9 cellular contexts compared by ENCODE assay signal in genomic region chr1:61782771-61783170, GRCh38. TPM values are rescaled to one million over a fixed set of nuclear protein-coding genes. Genes with fewer than 3 reads are reported as not detected.
A peak's percentile ranks its signal among the peaks of the same experiment; 100 is the strongest.
DNase-seq lines count a peak whose midpoint lies in the region; ATAC-seq lines count a peak whose summit lies in the region.
"Had no signal": no experiment of that assay in that cellular context is flagged by ENCODE, and none has a peak within 500 bp of the region (broad histone marks: within the 10 kb centered on the region; RNA-seq: fewer than 3 reads in every experiment).

No MANE protein-coding gene starts in this region.

- ATAC-seq in GM21360 (IDR thresholded peaks at IDR 0.05; ENCODE audit: unreplicated experiment), result peak; percentile 61
- peak; percentile 65 for ATAC-seq in HG03571 (IDR thresholded peaks at IDR 0.05; ENCODE audit: unreplicated experiment)
- no peak for ATAC-seq in GM21515 (IDR thresholded peaks at IDR 0.05; ENCODE audit: unreplicated experiment)
- ATAC-seq in left ventricle myocardium superior, result no peak

- H3K36me3 Mint-ChIP-seq in activated naive CD4-positive, alpha-beta T cell treated with anti-CD3 and anti-CD28 coated beads, Interleukin-2, amount 10 ng/mL, durations not matched to agents 7 days and 5 days, result peaks cover 5% of the 10 kb centered on the region

- H3K4me3 Mint-ChIP-seq in activated naive CD4-positive, alpha-beta T cell treated with anti-CD3 and anti-CD28 coated beads, Interleukin-2, amount 10 ng/mL, durations not matched to agents 7 days and 5 days, result peak overlapping the region; percentile 19
- H3K4me3 Mint-ChIP-seq: naive B cell had no signal

- H3K27ac Mint-ChIP-seq in activated naive CD4-positive, alpha-beta T cell treated with anti-CD3 and anti-CD28 coated beads, Interleukin-2, amount 10 ng/mL, durations not matched to agents 7 days and 5 days, result peak overlapping the region; percentile 75
- H3K27ac Mint-ChIP-seq: naive B cell had no signal

- H3K27me3 Mint-ChIP-seq in activated naive CD4-positive, alpha-beta T cell treated with anti-CD3 and anti-CD28 coated beads, Interleukin-2, amount 10 ng/mL, durations not matched to agents 7 days and 5 days, result no peaks in the 10 kb centered on the region
- H3K27me3 Mint-ChIP-seq: naive B cell had no signal

- DNase-seq in activated naive CD4-positive, alpha-beta T cell treated with anti-CD3 and anti-CD28 coated beads, Interleukin-2, amount 10 ng/mL, durations not matched to agents 7 days and 5 days, result peak; percentile 80
- DNase-seq in stimulated activated CD8-positive, alpha-beta memory T cell treated with anti-CD3 and anti-CD28 coated beads, Interleukin-7, amount 100 ng/mL, for 4 hours (ENCODE audit: low read depth in 2 of 2), result peak; percentile 19 to 26
- DNase-seq in NCI-H2029 treated with DMSO at 0.1 percent for 48 hours (lab: John Stamatoyannopoulos, UW), result no peak
- DNase-seq in SKM-1 (lab: John Stamatoyannopoulos, UW; ENCODE audit: unreplicated experiment), result no peak
- no peak for DNase-seq in left ventricle myocardium superior
- DNase-seq: naive B cell had no signal

- intact Hi-C loops in left ventricle myocardium superior (cut with micrococcal nuclease), result no loop called here

- H3K9me3 Mint-ChIP-seq in activated naive CD4-positive, alpha-beta T cell treated with anti-CD3 and anti-CD28 coated beads, Interleukin-2, amount 10 ng/mL, durations not matched to agents 7 days and 5 days, result no peaks in the 10 kb centered on the region
- H3K9me3 Mint-ChIP-seq: naive B cell had no signal

- peaks cover 43% of the 10 kb centered on the region for H3K4me1 Mint-ChIP-seq in activated naive CD4-positive, alpha-beta T cell treated with anti-CD3 and anti-CD28 coated beads, Interleukin-2, amount 10 ng/mL, durations not matched to agents 7 days and 5 days
- H3K4me1 Mint-ChIP-seq: naive B cell had no signal

- CTCF ChIA-PET in activated naive CD4-positive, alpha-beta T cell treated with anti-CD3 and anti-CD28 coated beads, Interleukin-2, amount 10 ng/mL, durations not matched to agents 7 days and 5 days (lab: Charles Lee), result no interaction called here

RNA-seq across cellular contexts. Expression of gene PATJ, which starts 40.5 kb away (rescaled TPM):
- 125 TPM for total RNA-seq in left ventricle myocardium superior

RNA-seq across cellular contexts. Expression of gene TM2D1, which starts 57.8 kb away (rescaled TPM):
- 33.0 TPM for total RNA-seq in left ventricle myocardium superior

Comparison
In these comparisons a context has a peak if more than half of its experiments do, and no peak if none do; other contexts are left out.
1. ATAC-seq: peak in GM21360 (single experiment) and HG03571 (single experiment); none in GM21515 (single experiment) and left ventricle myocardium superior (single experiment).
2. DNase-seq: peak in activated naive CD4-positive, alpha-beta T cell treated with anti-CD3 and anti-CD28 coated beads, Interleukin-2, amount 10 ng/mL, durations not matched to agents 7 days and 5 days (single experiment) and stimulated activated CD8-positive, alpha-beta memory T cell treated with anti-CD3 and anti-CD28 coated beads, Interleukin-7, amount 100 ng/mL, for 4 hours (2 of 2); none in NCI-H2029 treated with DMSO at 0.1 percent for 48 hours (single experiment), SKM-1 (single experiment) and left ventricle myocardium superior (single experiment).